8 cellular contexts compared by ENCODE assay signal in genomic region chr12:45729233-45730115, GRCh38. TPM values are rescaled to one million over a fixed set of nuclear protein-coding genes. Genes with fewer than 3 reads are reported as not detected.
DNase-seq lines count a peak whose midpoint lies in the region; ATAC-seq and TF ChIP-seq lines count a peak whose summit lies in the region.

Gene ARID2, plus strand, starts transcription at chr12:45729706. Its CDS starts 131 bp downstream, at chr12:45729837.

- H3F3A ChIP-seq in neural cell (ENCODE audit: insufficient read depth, low read length, poor library complexity, severe bottlenecking) = peaks cover 9% of the 10 kb centered on the region

- DNase-seq in CD1c-positive myeloid dendritic cell (ENCODE audit: extremely low spot score) (peak; percentile 59), HL-60 (ENCODE audit: low read depth in 1 of 2, low spot score in 1 of 2) (peak in 1 of 2 experiments; percentile 60), RKO (ENCODE audit: low spot score) (peak; percentile 69), fibroblast of villous mesenchyme (ENCODE audit: low read depth) (peak; percentile 75)
- peak; percentile 88 for DNase-seq in activated effector memory CD4-positive, alpha-beta T cell treated with anti-CD3 and anti-CD28 coated beads, Interleukin-2, amount 50 U/mL, for 16 hours
- peak; percentile 83 for DNase-seq in stimulated activated naive CD8-positive, alpha-beta T cell treated with anti-CD3 and anti-CD28 coated beads, Interleukin-15, amount 100 ng/mL, for 72 hours

- no peak for TF ChIP-seq RAD21 in neural cell (conservative IDR thresholded peaks at IDR 0.05)

- H3K9me3 ChIP-seq in neural cell (ENCODE audit: low read length) = no peaks in the 10 kb centered on the region

- H2AFZ ChIP-seq in neural cell (ENCODE audit: low read depth, low read length) = peak within 1 kb of the TSS; percentile 53

- H3K79me2 ChIP-seq in neural cell (replicated peaks; ENCODE audit: insufficient read depth, low read length) = peaks cover 62% of the 10 kb centered on the region

- peaks cover 20% of the 10 kb centered on the region for H3K4me1 Mint-ChIP-seq in stimulated activated naive CD8-positive, alpha-beta T cell treated with anti-CD3 and anti-CD28 coated beads, Interleukin-15, amount 100 ng/mL, for 72 hours

- H3K27ac ChIP-seq in HL-60 (replicated peaks) (peak within 1 kb of the TSS; percentile 97), neural cell (ENCODE audit: low read length) (peak within 1 kb of the TSS; percentile 97)

- H3K4me2 ChIP-seq in neural cell (ENCODE audit: low read length) = peak within 1 kb of the TSS; percentile 96

- ATAC-seq in GM19452 (IDR thresholded peaks at IDR 0.05; ENCODE audit: unreplicated experiment) = peak; percentile 10
- peak; percentile 54 for ATAC-seq in stimulated activated naive CD8-positive, alpha-beta T cell treated with anti-CD3 and anti-CD28 coated beads, Interleukin-15, amount 100 ng/mL, for 72 hours

- no peaks in the 10 kb centered on the region for H3K27me3 ChIP-seq in HL-60 (ENCODE audit: insufficient read depth, poor library complexity, severe bottlenecking)
- H3K27me3 ChIP-seq in neural cell (ENCODE audit: insufficient read depth, low read depth, low read length) = no peaks in the 10 kb centered on the region

- no peaks in the 10 kb centered on the region for H3K9me3 Mint-ChIP-seq in stimulated activated naive CD8-positive, alpha-beta T cell treated with anti-CD3 and anti-CD28 coated beads, Interleukin-15, amount 100 ng/mL, for 72 hours

- H3K27me3 Mint-ChIP-seq in stimulated activated naive CD8-positive, alpha-beta T cell treated with anti-CD3 and anti-CD28 coated beads, Interleukin-15, amount 100 ng/mL, for 72 hours = no peaks in the 10 kb centered on the region

- peak within 1 kb of the TSS; percentile 100 for H3K27ac Mint-ChIP-seq in stimulated activated naive CD8-positive, alpha-beta T cell treated with anti-CD3 and anti-CD28 coated beads, Interleukin-15, amount 100 ng/mL, for 72 hours

- no peaks in the 10 kb centered on the region for H4K20me1 ChIP-seq in neural cell (ENCODE audit: insufficient read depth)

- TF ChIP-seq CTCF in HL-60 (IDR thresholded peaks at IDR 0.05; ENCODE audit: insufficient read depth, low read length) = no peak
- no peak for TF ChIP-seq CTCF in fibroblast of villous mesenchyme (IDR thresholded peaks at IDR 0.05; ENCODE audit: insufficient read depth, low read depth, low read length)
- no peak for TF ChIP-seq CTCF in neural cell (IDR thresholded peaks at IDR 0.05; ENCODE audit: poor library complexity, severe bottlenecking)

- H3K9me2 ChIP-seq in neural cell (ENCODE audit: insufficient read depth, low read length) = no peaks in the 10 kb centered on the region

- H3K4me3 ChIP-seq in HL-60 (replicated peaks; ENCODE audit: insufficient read depth, low read length) (peak within 1 kb of the TSS; percentile 58), fibroblast of villous mesenchyme (ENCODE audit: low read depth, low read length) (peak within 1 kb of the TSS; percentile 95), neural cell (ENCODE audit: low read length) (peak within 1 kb of the TSS; percentile 92)

- TF ChIP-seq EP300 in neural cell (conservative IDR thresholded peaks at IDR 0.05; ENCODE audit: poor library complexity, severe bottlenecking) = no peak

- H3K4me3 Mint-ChIP-seq in stimulated activated naive CD8-positive, alpha-beta T cell treated with anti-CD3 and anti-CD28 coated beads, Interleukin-15, amount 100 ng/mL, for 72 hours = peak within 1 kb of the TSS; percentile 100

- H3K36me3 ChIP-seq in neural cell (ENCODE audit: insufficient read depth, low read length) = no peaks in the 10 kb centered on the region

- peak within 1 kb of the TSS; percentile 95 for H3K9ac ChIP-seq in neural cell (ENCODE audit: low read length)

TF ChIP-seq in neural cell, 6 proteins besides CTCF, POLR2A, EP300 and RAD21:
- TF ChIP-seq EZH2 (IDR thresholded peaks at IDR 0.05; ENCODE audit: borderline replicate concordance, insufficient read depth, low read length, poor library complexity, severe bottlenecking) (no peak), TAF1 (IDR thresholded peaks at IDR 0.05; ENCODE audit: low read depth) (peak; percentile 48), REST (IDR thresholded peaks at IDR 0.05; ENCODE audit: borderline replicate concordance) (peak; percentile 57), POLR2AphosphoS5 (IDR thresholded peaks at IDR 0.05) (no peak), MXI1 (conservative IDR thresholded peaks at IDR 0.05; ENCODE audit: poor library complexity, severe bottlenecking) (no peak), SMC3 (conservative IDR thresholded peaks at IDR 0.05; ENCODE audit: poor library complexity) (no peak)

RNA-seq across cellular contexts. Expression of gene ARID2, which starts in this region (rescaled TPM):
- total RNA-seq in fibroblast of villous mesenchyme = 19.3 and 25.0 TPM in 2 replicates
- 20.6 and 23.0 TPM in 2 replicates for polyA plus RNA-seq in neural cell
- polyA minus RNA-seq in neural cell = 104 and 120 TPM in 2 replicates
